In the genomic region with DNA sequence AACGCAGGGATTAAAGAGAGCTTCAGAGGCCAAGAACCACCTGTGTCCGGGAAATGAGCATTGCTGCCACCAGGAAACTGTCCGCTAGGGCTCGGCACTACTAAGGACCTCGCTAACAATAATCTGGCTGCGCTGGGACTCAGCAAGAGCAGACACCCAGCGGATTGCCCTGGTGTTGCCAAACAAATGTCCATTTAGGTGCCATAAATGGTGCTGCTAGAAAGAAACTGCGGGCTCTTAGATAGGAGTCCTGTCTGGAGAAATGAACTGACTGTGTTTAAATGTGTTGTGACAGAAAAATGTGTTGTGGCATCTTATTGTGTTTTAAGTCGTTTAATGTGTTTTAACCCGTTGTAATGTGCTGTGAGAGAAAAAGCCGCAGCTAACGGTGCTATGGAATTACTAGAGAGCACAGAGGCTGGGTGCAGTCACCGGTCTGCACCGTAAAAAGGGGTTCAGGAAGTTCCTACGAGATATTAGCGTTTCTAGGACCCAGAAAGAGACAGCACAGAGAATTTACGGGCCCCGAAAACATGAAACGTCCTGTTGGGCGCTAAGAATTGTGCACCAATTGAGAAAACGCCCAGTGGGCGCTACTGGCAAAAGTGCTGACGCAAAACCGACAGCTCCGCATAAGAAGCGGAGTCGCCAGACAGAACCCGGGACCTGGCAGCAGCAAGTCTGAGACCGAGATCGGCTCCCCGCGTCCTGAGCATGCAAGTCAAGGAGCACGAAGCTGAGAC, we compare ENCODE assay signal across 8 cellular contexts.
DNase-seq lines count a peak whose midpoint lies in the region; ATAC-seq and TF ChIP-seq lines count a peak whose summit lies in the region.

No MANE protein-coding gene starts in this region.

- peak; percentile 58 for ATAC-seq in HG02610 (IDR thresholded peaks at IDR 0.05; ENCODE audit: unreplicated experiment)
- ATAC-seq in natural killer cell treated with Interleukin-12 subunit alpha and Interleukin-12 subunit beta and Interleukin-15 and Interleukin-18, amount 100 ng/mL, for 72 hours: peak; percentile 49 to 60

- peak overlapping the region in 1 of 2 donors; percentile 49 for H3K4me3 ChIP-seq in uterus
- H3K4me3 ChIP-seq in H7 (ENCODE audit: insufficient read depth, low read depth, low read length): no peak overlapping the region

- peak overlapping the region; percentile 74 to 81 for H3K27ac ChIP-seq in uterus

- H3K9me3 ChIP-seq in uterus: no peaks in the 10 kb centered on the region

- intact Hi-C loops in uterus (cut with DNase I; ENCODE audit: low total_unique reads): no loop called here

- H3K27ac Mint-ChIP-seq in natural killer cell treated with Interleukin-12 subunit alpha and Interleukin-12 subunit beta and Interleukin-15 and Interleukin-18, amount 100 ng/mL, for 72 hours: peak overlapping the region; percentile 95 to 98

- peak overlapping the region; percentile 97 for H3K4me3 Mint-ChIP-seq in natural killer cell treated with Interleukin-12 subunit alpha and Interleukin-12 subunit beta and Interleukin-15 and Interleukin-18, amount 100 ng/mL, for 72 hours

- H3K4me1 Mint-ChIP-seq in natural killer cell treated with Interleukin-12 subunit alpha and Interleukin-12 subunit beta and Interleukin-15 and Interleukin-18, amount 100 ng/mL, for 72 hours (ENCODE audit: low read depth in 2 of 2): peaks cover 33 to 38% of the 10 kb centered on the region in 2 donors

- H3K36me3 Mint-ChIP-seq in natural killer cell treated with Interleukin-12 subunit alpha and Interleukin-12 subunit beta and Interleukin-15 and Interleukin-18, amount 100 ng/mL, for 72 hours: no peaks in the 10 kb centered on the region

- no peak for TF ChIP-seq POLR2A in uterus (IDR thresholded peaks at IDR 0.05)

- H3K27me3 ChIP-seq in uterus (peaks cover 13 to 34% of the 10 kb centered on the region in 2 donors), H7 (ENCODE audit: control insufficient read depth, insufficient read depth, low read length) (no peaks in the 10 kb centered on the region)

- in situ Hi-C loops in GM13976 (cut with MboI; ENCODE audit: low sequenced_read_pairs, unreplicated experiment): no loop called here

- no peaks in the 10 kb centered on the region for H3K4me1 ChIP-seq in uterus

- DNase-seq in GM13976 (ENCODE audit: low spot score): peak; percentile 69
- DNase-seq in NCI-H510A (lab: John Stamatoyannopoulos, UW): peak; percentile 62
- DNase-seq in activated CD8-positive, alpha-beta memory T cell treated with anti-CD3 and anti-CD28 coated beads for 1 hour (ENCODE audit: extremely low read depth in 1 of 2, low read depth in 1 of 2): peak; percentile 18 to 33
- DNase-seq in epidermal melanocyte (ENCODE audit: insufficient read length, low spot score): peak; percentile 44
- peak; percentile 64 for DNase-seq in natural killer cell treated with Interleukin-12 subunit alpha and Interleukin-12 subunit beta and Interleukin-15 and Interleukin-18, amount 100 ng/mL, for 72 hours (ENCODE audit: low spot score)
- peak; percentile 22 to 59 for DNase-seq in uterus
- no peak for DNase-seq in H7

- no peaks in the 10 kb centered on the region for H3K9me3 Mint-ChIP-seq in natural killer cell treated with Interleukin-12 subunit alpha and Interleukin-12 subunit beta and Interleukin-15 and Interleukin-18, amount 100 ng/mL, for 72 hours

- TF ChIP-seq CTCF in GM13976 (IDR thresholded peaks at IDR 0.05; ENCODE audit: borderline replicate concordance, control extremely low read depth, extremely low read depth, insufficient read depth, missing control alignments): peak; percentile 28
- peak in 1 of 4 experiments; percentile 26 for TF ChIP-seq CTCF in uterus (IDR thresholded peaks at IDR 0.05)

- H3K27me3 Mint-ChIP-seq in natural killer cell treated with Interleukin-12 subunit alpha and Interleukin-12 subunit beta and Interleukin-15 and Interleukin-18, amount 100 ng/mL, for 72 hours: no peaks in the 10 kb centered on the region

- H3K36me3 ChIP-seq in uterus (no peaks in the 10 kb centered on the region), H7 (replicated peaks; ENCODE audit: control insufficient read depth, insufficient read depth, low read length) (no peaks in the 10 kb centered on the region)
